ENCODE assay signal across 1 cellular context in genomic region chr1:43994794-43995790, GRCh38.
TF ChIP-seq lines count a peak whose summit lies in the region.

No MANE protein-coding gene starts in this region.

TF ChIP-seq in HepG2, 621 proteins besides CTCF, POLR2A, EP300 and RAD21 (continued from another document):
- TF ChIP-seq ATF6 (CRISPR knock-in tag; conservative IDR thresholded peaks at IDR 0.05) (no peak), ZMYM3 (CRISPR knock-in tag; IDR thresholded peaks at IDR 0.05) (no peak), ZNF34 (CRISPR knock-in tag; IDR thresholded peaks at IDR 0.05; ENCODE audit: borderline replicate concordance) (no peak), STAT5B (CRISPR knock-in tag; IDR thresholded peaks at IDR 0.05) (no peak), SOX13 (IDR thresholded peaks at IDR 0.05) (no peak), SOX13 (CRISPR knock-in tag; conservative IDR thresholded peaks at IDR 0.05 in 1 of 2, IDR thresholded peaks at IDR 0.05 in 1 of 2) (no peak), POGK (CRISPR knock-in tag; conservative IDR thresholded peaks at IDR 0.05) (no peak), SRSF9 (IDR thresholded peaks at IDR 0.05; ENCODE audit: borderline replicate concordance, insufficient read depth, low read depth, low read length, poor library complexity, severe bottlenecking) (no peak), NFE2 (CRISPR knock-in tag; IDR thresholded peaks at IDR 0.05) (no peak), MAFG (CRISPR knock-in tag; IDR thresholded peaks at IDR 0.05) (no peak), PPARG (CRISPR knock-in tag; conservative IDR thresholded peaks at IDR 0.05) (no peak), ZNF614 (CRISPR knock-in tag; IDR thresholded peaks at IDR 0.05; ENCODE audit: borderline replicate concordance) (no peak), HOXA7 (CRISPR knock-in tag; IDR thresholded peaks at IDR 0.05) (no peak), TEAD2 (CRISPR knock-in tag; IDR thresholded peaks at IDR 0.05) (no peak), RBAK (CRISPR knock-in tag; IDR thresholded peaks at IDR 0.05) (no peak), IKZF1 (IDR thresholded peaks at IDR 0.05) (no peak), KAT7 (CRISPR knock-in tag; IDR thresholded peaks at IDR 0.05; ENCODE audit: borderline replicate concordance) (no peak)
- TF ChIP-seq, protein P1, sequence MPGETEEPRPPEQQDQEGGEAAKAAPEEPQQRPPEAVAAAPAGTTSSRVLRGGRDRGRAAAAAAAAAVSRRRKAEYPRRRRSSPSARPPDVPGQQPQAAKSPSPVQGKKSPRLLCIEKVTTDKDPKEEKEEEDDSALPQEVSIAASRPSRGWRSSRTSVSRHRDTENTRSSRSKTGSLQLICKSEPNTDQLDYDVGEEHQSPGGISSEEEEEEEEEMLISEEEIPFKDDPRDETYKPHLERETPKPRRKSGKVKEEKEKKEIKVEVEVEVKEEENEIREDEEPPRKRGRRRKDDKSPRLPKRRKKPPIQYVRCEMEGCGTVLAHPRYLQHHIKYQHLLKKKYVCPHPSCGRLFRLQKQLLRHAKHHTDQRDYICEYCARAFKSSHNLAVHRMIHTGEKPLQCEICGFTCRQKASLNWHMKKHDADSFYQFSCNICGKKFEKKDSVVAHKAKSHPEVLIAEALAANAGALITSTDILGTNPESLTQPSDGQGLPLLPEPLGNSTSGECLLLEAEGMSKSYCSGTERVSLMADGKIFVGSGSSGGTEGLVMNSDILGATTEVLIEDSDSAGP (CRISPR knock-in tag; IDR thresholded peaks at IDR 0.05; ENCODE audit: borderline replicate concordance): peak; percentile 7; the same call in 1 of the 2 replicates
- TF ChIP-seq, protein P2, sequence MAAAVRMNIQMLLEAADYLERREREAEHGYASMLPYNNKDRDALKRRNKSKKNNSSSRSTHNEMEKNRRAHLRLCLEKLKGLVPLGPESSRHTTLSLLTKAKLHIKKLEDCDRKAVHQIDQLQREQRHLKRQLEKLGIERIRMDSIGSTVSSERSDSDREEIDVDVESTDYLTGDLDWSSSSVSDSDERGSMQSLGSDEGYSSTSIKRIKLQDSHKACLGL (CRISPR knock-in tag; IDR thresholded peaks at IDR 0.05): no peak
TF ChIP-seq in HepG2: peak in this region for 23.
